ENCODE assay signal across 1 cellular context in the genomic region with DNA sequence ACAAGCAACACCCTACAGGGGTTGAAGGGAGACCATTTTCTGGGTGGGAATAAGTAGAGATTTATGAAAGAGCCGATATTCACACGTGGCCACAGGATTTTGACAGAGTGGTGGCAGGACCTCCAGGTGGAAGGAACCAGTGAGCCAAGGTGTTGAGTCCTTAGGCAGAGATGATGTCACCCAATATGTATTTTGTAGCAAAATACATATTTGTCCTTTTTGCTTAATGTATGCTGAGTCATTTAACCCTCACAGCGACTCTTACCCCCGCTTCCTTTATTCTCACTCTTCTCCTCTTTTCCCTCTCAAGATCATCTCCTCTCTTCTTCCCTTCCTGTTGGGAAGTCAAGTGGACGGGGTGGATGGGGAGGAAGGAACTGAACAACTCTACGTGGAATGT.
TF ChIP-seq lines count a peak whose summit lies in the region.

No MANE protein-coding gene starts in this region.

TF ChIP-seq in K562, 482 proteins besides CTCF, POLR2A, EP300 and RAD21 (continued from another document):
- TF ChIP-seq, protein P1, sequence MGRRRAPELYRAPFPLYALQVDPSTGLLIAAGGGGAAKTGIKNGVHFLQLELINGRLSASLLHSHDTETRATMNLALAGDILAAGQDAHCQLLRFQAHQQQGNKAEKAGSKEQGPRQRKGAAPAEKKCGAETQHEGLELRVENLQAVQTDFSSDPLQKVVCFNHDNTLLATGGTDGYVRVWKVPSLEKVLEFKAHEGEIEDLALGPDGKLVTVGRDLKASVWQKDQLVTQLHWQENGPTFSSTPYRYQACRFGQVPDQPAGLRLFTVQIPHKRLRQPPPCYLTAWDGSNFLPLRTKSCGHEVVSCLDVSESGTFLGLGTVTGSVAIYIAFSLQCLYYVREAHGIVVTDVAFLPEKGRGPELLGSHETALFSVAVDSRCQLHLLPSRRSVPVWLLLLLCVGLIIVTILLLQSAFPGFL (CRISPR knock-in tag; IDR thresholded peaks at IDR 0.05) = no peak
- TF ChIP-seq SMARCB1 (IDR thresholded peaks at IDR 0.05; ENCODE audit: insufficient read length, low read depth) = no peak
- no peak for TF ChIP-seq SRSF7 (optimal IDR thresholded peaks at IDR 0.05; ENCODE audit: low read depth, low read length)
- TF ChIP-seq RFX7 (CRISPR knock-in tag; IDR thresholded peaks at IDR 0.05) = no peak
- no peak for TF ChIP-seq CBX2 (IDR thresholded peaks at IDR 0.05; ENCODE audit: insufficient read depth, low read length, poor library complexity, severe bottlenecking)
- no peak for TF ChIP-seq TARDBP (IDR thresholded peaks at IDR 0.05)
- no peak for TF ChIP-seq ATF1 (CRISPR knock-in tag; IDR thresholded peaks at IDR 0.05)
- no peak for TF ChIP-seq ATF1 (tag; IDR thresholded peaks at IDR 0.05)
- TF ChIP-seq ETV1 (tag; conservative IDR thresholded peaks at IDR 0.05; ENCODE audit: low read depth) = no peak
- TF ChIP-seq MECOM (CRISPR knock-in tag; IDR thresholded peaks at IDR 0.05) = no peak
- no peak for TF ChIP-seq YBX1 (IDR thresholded peaks at IDR 0.05)
- no peak for TF ChIP-seq TEAD1 (CRISPR knock-in tag; IDR thresholded peaks at IDR 0.05)
- TF ChIP-seq SMARCA5 (IDR thresholded peaks at IDR 0.05) = no peak
- TF ChIP-seq, protein P2, sequence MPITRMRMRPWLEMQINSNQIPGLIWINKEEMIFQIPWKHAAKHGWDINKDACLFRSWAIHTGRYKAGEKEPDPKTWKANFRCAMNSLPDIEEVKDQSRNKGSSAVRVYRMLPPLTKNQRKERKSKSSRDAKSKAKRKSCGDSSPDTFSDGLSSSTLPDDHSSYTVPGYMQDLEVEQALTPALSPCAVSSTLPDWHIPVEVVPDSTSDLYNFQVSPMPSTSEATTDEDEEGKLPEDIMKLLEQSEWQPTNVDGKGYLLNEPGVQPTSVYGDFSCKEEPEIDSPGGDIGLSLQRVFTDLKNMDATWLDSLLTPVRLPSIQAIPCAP (CRISPR knock-in tag; IDR thresholded peaks at IDR 0.05; ENCODE audit: borderline replicate concordance) = no peak
- TF ChIP-seq GTF2E2 (tag; IDR thresholded peaks at IDR 0.05) = no peak
- TF ChIP-seq TRIM24 (IDR thresholded peaks at IDR 0.05) = no peak
- no peak for TF ChIP-seq SMARCA4 (IDR thresholded peaks at IDR 0.05)
- TF ChIP-seq NFYB (IDR thresholded peaks at IDR 0.05; ENCODE audit: extremely low read depth, insufficient read length) = no peak
- no peak for TF ChIP-seq PRDM10 (IDR thresholded peaks at IDR 0.05; ENCODE audit: partially characterized antibody)
- TF ChIP-seq XRCC4 (IDR thresholded peaks at IDR 0.05; ENCODE audit: extremely low read depth, insufficient read depth, insufficient read length) = no peak
- TF ChIP-seq, protein P3, sequence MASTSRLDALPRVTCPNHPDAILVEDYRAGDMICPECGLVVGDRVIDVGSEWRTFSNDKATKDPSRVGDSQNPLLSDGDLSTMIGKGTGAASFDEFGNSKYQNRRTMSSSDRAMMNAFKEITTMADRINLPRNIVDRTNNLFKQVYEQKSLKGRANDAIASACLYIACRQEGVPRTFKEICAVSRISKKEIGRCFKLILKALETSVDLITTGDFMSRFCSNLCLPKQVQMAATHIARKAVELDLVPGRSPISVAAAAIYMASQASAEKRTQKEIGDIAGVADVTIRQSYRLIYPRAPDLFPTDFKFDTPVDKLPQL (IDR thresholded peaks at IDR 0.05; ENCODE audit: extremely low read depth, insufficient read length) = no peak
- no peak for TF ChIP-seq ZNF398 (CRISPR knock-in tag; IDR thresholded peaks at IDR 0.05)
- TF ChIP-seq ATF3 (IDR thresholded peaks at IDR 0.05) = peak; percentile 63
- no peak for TF ChIP-seq ATF3 (CRISPR knock-in tag; conservative IDR thresholded peaks at IDR 0.05)
- TF ChIP-seq CBFA2T2 (conservative IDR thresholded peaks at IDR 0.05) = no peak
- TF ChIP-seq, protein P4, sequence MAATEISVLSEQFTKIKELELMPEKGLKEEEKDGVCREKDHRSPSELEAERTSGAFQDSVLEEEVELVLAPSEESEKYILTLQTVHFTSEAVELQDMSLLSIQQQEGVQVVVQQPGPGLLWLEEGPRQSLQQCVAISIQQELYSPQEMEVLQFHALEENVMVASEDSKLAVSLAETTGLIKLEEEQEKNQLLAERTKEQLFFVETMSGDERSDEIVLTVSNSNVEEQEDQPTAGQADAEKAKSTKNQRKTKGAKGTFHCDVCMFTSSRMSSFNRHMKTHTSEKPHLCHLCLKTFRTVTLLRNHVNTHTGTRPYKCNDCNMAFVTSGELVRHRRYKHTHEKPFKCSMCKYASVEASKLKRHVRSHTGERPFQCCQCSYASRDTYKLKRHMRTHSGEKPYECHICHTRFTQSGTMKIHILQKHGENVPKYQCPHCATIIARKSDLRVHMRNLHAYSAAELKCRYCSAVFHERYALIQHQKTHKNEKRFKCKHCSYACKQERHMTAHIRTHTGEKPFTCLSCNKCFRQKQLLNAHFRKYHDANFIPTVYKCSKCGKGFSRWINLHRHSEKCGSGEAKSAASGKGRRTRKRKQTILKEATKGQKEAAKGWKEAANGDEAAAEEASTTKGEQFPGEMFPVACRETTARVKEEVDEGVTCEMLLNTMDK (IDR thresholded peaks at IDR 0.05; ENCODE audit: borderline replicate concordance, insufficient read depth, low read depth, low read length, poor library complexity, severe bottlenecking) = no peak
- no peak for TF ChIP-seq NCOA6 (IDR thresholded peaks at IDR 0.05)
- TF ChIP-seq MAFG (tag; conservative IDR thresholded peaks at IDR 0.05) = peak; percentile 23
- no peak for TF ChIP-seq ZNF3 (CRISPR knock-in tag; IDR thresholded peaks at IDR 0.05)
- no peak for TF ChIP-seq MYC (IDR thresholded peaks at IDR 0.05; ENCODE audit: low read depth, low read length)
- no peak for TF ChIP-seq MYC (CRISPR knock-in tag; IDR thresholded peaks at IDR 0.05; ENCODE audit: borderline replicate concordance, low read depth)
- TF ChIP-seq ZNF316 (IDR thresholded peaks at IDR 0.05) = peak; percentile 20; the same call in 1 of the 2 replicates
- no peak for TF ChIP-seq MTA2 (IDR thresholded peaks at IDR 0.05; ENCODE audit: low read depth)
- peak; percentile 58 for TF ChIP-seq NFE2 (IDR thresholded peaks at IDR 0.05; ENCODE audit: low read depth)
- peak; percentile 14; the same call in 1 of the 2 replicates for TF ChIP-seq NFE2L1 (tag; IDR thresholded peaks at IDR 0.05; ENCODE audit: borderline replicate concordance, low read depth)
